ENCODE assay signal across 1 cellular context in genomic region chr2:237591379-237591881, GRCh38.
TF ChIP-seq lines count a peak whose summit lies in the region.

No MANE protein-coding gene starts in this region.

TF ChIP-seq in K562, 482 proteins besides CTCF, POLR2A, EP300 and RAD21:
- no peak for TF ChIP-seq YBX1 (IDR thresholded peaks at IDR 0.05)
- TF ChIP-seq SPI1 (IDR thresholded peaks at IDR 0.05; ENCODE audit: borderline replicate concordance, low read depth, low read length): 0 out of 2 replicates have a peak, but pooled peaks have one; percentile 14
